1 cellular context compared by ENCODE assay signal in genomic region chr12:112347521-112347920, GRCh38.
TF ChIP-seq lines count a peak whose summit lies in the region.

No MANE protein-coding gene starts in this region.

TF ChIP-seq in H1, 55 proteins besides CTCF, POLR2A, EP300 and RAD21 (continued from another document):
- TF ChIP-seq SIX5 (IDR thresholded peaks at IDR 0.05; ENCODE audit: low read depth, low read length) (no peak), KDM5A (IDR thresholded peaks at IDR 0.05; ENCODE audit: low read length) (no peak), SP4 (IDR thresholded peaks at IDR 0.05; ENCODE audit: low read length) (no peak), TAF1 (IDR thresholded peaks at IDR 0.05; ENCODE audit: low read depth, low read length) (no peak), BRCA1 (IDR thresholded peaks at IDR 0.05; ENCODE audit: low read depth, low read length) (no peak), KDM1A (IDR thresholded peaks at IDR 0.05; ENCODE audit: borderline replicate concordance, low read length) (no peak), EGR1 (IDR thresholded peaks at IDR 0.05; ENCODE audit: borderline replicate concordance, low read depth, low read length) (no peak), CEBPB (IDR thresholded peaks at IDR 0.05; ENCODE audit: low read depth, low read length) (no peak), BCL11A (IDR thresholded peaks at IDR 0.05; ENCODE audit: low read depth in 2 of 2, low read length in 2 of 2) (no peak), TAF7 (optimal IDR thresholded peaks at IDR 0.05; ENCODE audit: borderline replicate concordance, low read depth, low read length) (no peak), E2F6 (IDR thresholded peaks at IDR 0.05) (no peak), RNF2 (IDR thresholded peaks at IDR 0.05; ENCODE audit: borderline replicate concordance, low read depth, low read length, missing control alignments, poor library complexity, severe bottlenecking) (no peak), POU5F1 (IDR thresholded peaks at IDR 0.05; ENCODE audit: low read depth, low read length) (no peak), CHD2 (IDR thresholded peaks at IDR 0.05; ENCODE audit: low read length) (no peak), RFX5 (IDR thresholded peaks at IDR 0.05; ENCODE audit: borderline replicate concordance, low read depth, low read length) (no peak)
